In the genomic region with DNA sequence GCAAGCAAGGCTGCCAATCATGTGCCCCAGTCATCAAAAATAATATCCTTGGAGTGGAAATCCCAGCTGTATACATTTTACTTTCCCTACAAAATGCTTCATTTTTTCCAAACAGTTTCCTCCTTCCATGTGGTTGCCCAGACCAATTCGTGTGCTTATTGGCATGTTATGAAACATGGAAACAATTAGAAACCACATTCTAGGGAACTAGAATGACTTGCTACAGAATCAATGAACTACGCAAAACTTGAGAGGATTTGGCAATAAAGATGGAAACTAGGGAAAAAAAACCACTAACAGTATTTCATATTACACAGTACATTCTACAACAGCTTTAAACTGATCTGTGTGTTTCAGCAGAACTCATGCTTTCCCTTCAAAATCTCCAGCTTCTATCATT, we compare ENCODE assay signal across 28 cellular contexts.
"Had no signal": no experiment of that assay in that cellular context is flagged by ENCODE, and none has a peak within 500 bp of the region (broad histone marks: within the 10 kb centered on the region; RNA-seq: fewer than 3 reads in every experiment).

No MANE protein-coding gene starts in this region.

- H3K36me3 ChIP-seq: gastrocnemius medialis, heart left ventricle, ovary, prostate gland, suprapubic skin, tibial nerve, uterus had no signal

- H3K9me3 ChIP-seq: gastrocnemius medialis, heart left ventricle, ovary, prostate gland, suprapubic skin, tibial nerve, uterus had no signal

- H3K4me3 ChIP-seq: dorsolateral prefrontal cortex, gastrocnemius medialis, heart left ventricle, ovary, prostate gland, suprapubic skin, tibial nerve, uterus had no signal

- DNase-seq: activated B cell treated with CpG ODN at 0.5 μM for 24 hours; activated CD4-positive, alpha-beta T cell treated with anti-CD3 and anti-CD28 coated beads for 36 hours; activated CD4-positive, alpha-beta T cell treated with anti-CD3 and anti-CD28 coated beads, Interleukin-2, amount 50 U/mL, for 4 hours; activated CD8-positive, alpha-beta memory T cell treated with anti-CD3 and anti-CD28 coated beads, Interleukin-2, amount 50 U/mL, for 48 hours; activated naive CD4-positive, alpha-beta T cell treated with Interleukin-2 at 50 U/mL for 16 hours; activated naive CD8-positive, alpha-beta T cell treated with anti-CD3 and anti-CD28 coated beads for 36 hours; activated T-cell treated with anti-CD3 and anti-CD28 coated beads, Interleukin-2, amount 50 U/mL, for 4 hours; dorsolateral prefrontal cortex; effector memory CD8-positive, alpha-beta T cell; gastrocnemius medialis; heart left ventricle; left ventricle myocardium superior; mammary epithelial cell; midbrain; ovary; right cardiac atrium; stimulated activated CD4-positive, alpha-beta T cell treated with anti-CD3 and anti-CD28 coated beads, Interleukin-1b, Interleukin-23, amount 100 ng/mL, for 48 hours; T1000; uterus had no signal

- FAIRE-seq: astrocyte, colon, endothelial cell of umbilical vein, islet of Langerhans had no signal

- H3K27ac ChIP-seq: gastrocnemius medialis, heart left ventricle, ovary, prostate gland, suprapubic skin, tibial nerve, uterus had no signal

- H3K4me1 ChIP-seq: gastrocnemius medialis, heart left ventricle, prostate gland, suprapubic skin, tibial nerve, uterus had no signal

- H3K27me3 ChIP-seq: dorsolateral prefrontal cortex, gastrocnemius medialis, heart left ventricle, ovary, suprapubic skin, tibial nerve, uterus had no signal

- ATAC-seq: activated CD4-positive, alpha-beta T cell treated with anti-CD3 and anti-CD28 coated beads for 36 hours; activated T-cell treated with anti-CD3 and anti-CD28 coated beads, Interleukin-2, amount 50 U/mL, for 4 hours; effector memory CD8-positive, alpha-beta T cell; esophagus mucosa; gastrocnemius medialis; heart left ventricle; left ventricle myocardium superior; natural killer cell treated with Interleukin-12 subunit alpha and Interleukin-12 subunit beta and Interleukin-15 and Interleukin-18, amount 100 ng/mL, for 72 hours; right cardiac atrium had no signal
